21 cellular contexts compared by ENCODE assay signal in genomic region chr2:11367170-11367569, GRCh38.
"Had no signal": no experiment of that assay in that cellular context is flagged by ENCODE, and none has a peak within 500 bp of the region (broad histone marks: within the 10 kb centered on the region; RNA-seq: fewer than 3 reads in every experiment).

No MANE protein-coding gene starts in this region.

- H3K4me1 Mint-ChIP-seq: activated naive CD8-positive, alpha-beta T cell treated with anti-CD3 and anti-CD28 coated beads for 36 hours had no signal

- H3K36me3 ChIP-seq: sigmoid colon, thyroid gland, WERI-Rb-1 had no signal

- H3K9me3 Mint-ChIP-seq: activated naive CD8-positive, alpha-beta T cell treated with anti-CD3 and anti-CD28 coated beads for 36 hours; activated T-helper 2 cell treated with anti-CD3 and anti-CD28 coated beads, Interferon-gamma antibody, Interleukin-2, Interleukin-4, amounts not matched to agents 10 μg/mL and 5 μg/mL and 100 μg/mL, durations not matched to agents 14 hours and 24 hours and 36 hours; memory B cell; natural killer cell treated with Interleukin-12 subunit alpha and Interleukin-12 subunit beta and Interleukin-15 and Interleukin-18, amount 100 ng/mL, for 72 hours had no signal

- H3K4me2 ChIP-seq: smooth muscle cell had no signal

- H3K27ac ChIP-seq: WERI-Rb-1 had no signal

- H3K27ac Mint-ChIP-seq: activated CD8-positive, alpha-beta T cell treated with anti-CD3 and anti-CD28 coated beads, Interleukin-2, amount 10 ng/mL, durations not matched to agents 7 days and 5 days; activated naive CD8-positive, alpha-beta T cell treated with anti-CD3 and anti-CD28 coated beads for 36 hours; activated T-helper 2 cell treated with anti-CD3 and anti-CD28 coated beads, Interferon-gamma antibody, Interleukin-2, Interleukin-4, amounts not matched to agents 10 μg/mL and 5 μg/mL and 100 μg/mL, durations not matched to agents 14 hours and 24 hours and 36 hours; memory B cell; natural killer cell treated with Interleukin-12 subunit alpha and Interleukin-12 subunit beta and Interleukin-15 and Interleukin-18, amount 100 ng/mL, for 72 hours had no signal

- DNase-seq: activated CD4-positive, alpha-beta T cell treated with anti-CD3 and anti-CD28 coated beads, Interleukin-2, amount 50 U/mL, for 1 hour; activated CD4-positive, CD25-positive, alpha-beta regulatory T cell treated with anti-CD3 and anti-CD28 coated beads, Interleukin-2, amount 50 U/mL, for 72 hours; activated CD8-positive, alpha-beta T cell treated with anti-CD3 and anti-CD28 coated beads, Interleukin-2, amount 10 ng/mL, durations not matched to agents 7 days and 5 days; activated naive CD4-positive, alpha-beta T cell; activated naive CD8-positive, alpha-beta T cell treated with anti-CD3 and anti-CD28 coated beads for 36 hours; activated T-cell treated with anti-CD3 and anti-CD28 coated beads, Interleukin-2, amount 50 U/mL, for 1 hour; amniotic stem cell; effector CD8-positive, alpha-beta T cell; foreskin melanocyte; glutamatergic neuron; sigmoid colon; stimulated activated CD4-positive, alpha-beta T cell treated with anti-CD3 and anti-CD28 coated beads, Interleukin-2, amount 100 ng/mL, for 48 hours; stimulated activated CD8-positive, alpha-beta memory T cell treated with anti-CD3 and anti-CD28 coated beads, Interleukin-4, amount 100 ng/mL, for 48 hours; stimulated activated naive CD4-positive, alpha-beta T cell; T-helper 1 cell; thyroid gland; WERI-Rb-1 had no signal

- H3K27me3 ChIP-seq: sigmoid colon, thyroid gland had no signal

- H3K9me3 ChIP-seq: sigmoid colon, thyroid gland had no signal

- ATAC-seq: activated CD8-positive, alpha-beta T cell treated with anti-CD3 and anti-CD28 coated beads, Interleukin-2, amount 10 ng/mL, durations not matched to agents 7 days and 5 days; natural killer cell treated with Interleukin-12 subunit alpha and Interleukin-12 subunit beta and Interleukin-15 and Interleukin-18, amount 100 ng/mL, for 72 hours had no signal

- H3K4me3 Mint-ChIP-seq: activated CD8-positive, alpha-beta T cell treated with anti-CD3 and anti-CD28 coated beads, Interleukin-2, amount 10 ng/mL, durations not matched to agents 7 days and 5 days; activated naive CD8-positive, alpha-beta T cell treated with anti-CD3 and anti-CD28 coated beads for 36 hours; memory B cell; natural killer cell treated with Interleukin-12 subunit alpha and Interleukin-12 subunit beta and Interleukin-15 and Interleukin-18, amount 100 ng/mL, for 72 hours had no signal

- H3K36me3 Mint-ChIP-seq: activated naive CD8-positive, alpha-beta T cell treated with anti-CD3 and anti-CD28 coated beads for 36 hours; memory B cell; natural killer cell treated with Interleukin-12 subunit alpha and Interleukin-12 subunit beta and Interleukin-15 and Interleukin-18, amount 100 ng/mL, for 72 hours had no signal

- H3K4me3 ChIP-seq: smooth muscle cell, thyroid gland had no signal

- H3K27me3 Mint-ChIP-seq: activated naive CD8-positive, alpha-beta T cell treated with anti-CD3 and anti-CD28 coated beads for 36 hours had no signal
